ENCODE assay signal across 26 cellular contexts in the genomic region with DNA sequence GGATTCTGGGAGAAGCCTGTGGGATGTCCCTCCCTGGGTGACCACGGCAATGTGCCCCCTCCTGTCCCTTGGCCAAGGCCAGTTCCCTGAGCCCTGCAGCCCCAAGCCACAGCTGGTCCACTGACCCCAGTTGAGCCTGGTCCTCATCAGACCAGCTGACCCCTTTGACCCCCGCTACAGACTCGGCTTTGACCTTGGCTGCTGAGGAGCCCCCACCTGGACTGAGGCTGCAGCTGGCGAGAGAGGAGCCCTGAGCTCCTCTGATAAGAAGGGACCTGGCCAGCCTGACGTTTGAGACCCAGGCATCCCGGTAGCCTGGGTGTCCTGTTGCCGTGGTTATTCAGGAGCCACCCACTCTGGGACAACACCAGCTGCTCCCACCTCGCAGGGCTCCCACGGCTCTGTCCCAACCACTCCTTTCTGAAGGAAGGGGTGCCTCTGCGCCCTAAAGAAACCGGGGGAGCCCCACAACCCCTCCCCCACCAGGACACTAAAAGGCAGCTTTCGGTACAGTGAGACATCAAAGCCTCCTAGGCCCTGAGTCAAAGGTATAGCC. TPM values are rescaled to one million over a fixed set of nuclear protein-coding genes. Genes with fewer than 3 reads are reported as not detected.
DNase-seq lines count a peak whose midpoint lies in the region; ATAC-seq and TF ChIP-seq lines count a peak whose summit lies in the region.
"Had no signal": no experiment of that assay in that cellular context is flagged by ENCODE, and none has a peak within 500 bp of the region (broad histone marks: within the 10 kb centered on the region; RNA-seq: fewer than 3 reads in every experiment).

No MANE protein-coding gene starts in this region.

- H3K27me3 ChIP-seq in lung (ENCODE audit: control insufficient read depth, insufficient read depth) = peaks cover 7% of the 10 kb centered on the region

- intact Hi-C loops in activated CD8-positive, alpha-beta T cell treated with anti-CD3 and anti-CD28 coated beads for 36 hours (cut with micrococcal nuclease) = no loop called here

- H3K27ac Mint-ChIP-seq in activated CD8-positive, alpha-beta T cell treated with anti-CD3 and anti-CD28 coated beads, Interleukin-2, amount 10 ng/mL, durations not matched to agents 7 days and 5 days = no peak overlapping the region
- no peak overlapping the region for H3K27ac Mint-ChIP-seq in activated CD8-positive, alpha-beta T cell treated with anti-CD3 and anti-CD28 coated beads for 36 hours
- H3K27ac Mint-ChIP-seq in type B pancreatic cell = peak overlapping the region; percentile 31
- H3K27ac Mint-ChIP-seq: activated T-cell treated with anti-CD3 and anti-CD28 coated beads, Interleukin-2, amount 50 U/mL, for 24 hours; WTC11 had no signal

- H3K9me3 ChIP-seq in lung (ENCODE audit: control insufficient read depth in 2 of 2, insufficient read depth in 1 of 2, low read length in 1 of 2) = no peaks in the 10 kb centered on the region
- H3K9me3 ChIP-seq: A549, neutrophil, SK-N-SH, spleen had no signal

- H3K4me3 Mint-ChIP-seq in activated CD8-positive, alpha-beta T cell treated with anti-CD3 and anti-CD28 coated beads, Interleukin-2, amount 10 ng/mL, durations not matched to agents 7 days and 5 days = no peak overlapping the region
- H3K4me3 Mint-ChIP-seq in activated CD8-positive, alpha-beta T cell treated with anti-CD3 and anti-CD28 coated beads for 36 hours = no peak overlapping the region
- no peak overlapping the region for H3K4me3 Mint-ChIP-seq in type B pancreatic cell

- H3K4me1 Mint-ChIP-seq in activated CD8-positive, alpha-beta T cell treated with anti-CD3 and anti-CD28 coated beads, Interleukin-2, amount 10 ng/mL, durations not matched to agents 7 days and 5 days (ENCODE audit: low read depth) = peaks cover 36% of the 10 kb centered on the region
- peaks cover 30% of the 10 kb centered on the region for H3K4me1 Mint-ChIP-seq in activated CD8-positive, alpha-beta T cell treated with anti-CD3 and anti-CD28 coated beads for 36 hours (ENCODE audit: low read depth)
- H3K4me1 Mint-ChIP-seq in type B pancreatic cell (ENCODE audit: unreplicated experiment) = no peaks in the 10 kb centered on the region

- H3K9me3 Mint-ChIP-seq in activated CD8-positive, alpha-beta T cell treated with anti-CD3 and anti-CD28 coated beads, Interleukin-2, amount 10 ng/mL, durations not matched to agents 7 days and 5 days (ENCODE audit: insufficient read depth) = no peaks in the 10 kb centered on the region
- no peaks in the 10 kb centered on the region for H3K9me3 Mint-ChIP-seq in activated CD8-positive, alpha-beta T cell treated with anti-CD3 and anti-CD28 coated beads for 36 hours
- H3K9me3 Mint-ChIP-seq in type B pancreatic cell = no peaks in the 10 kb centered on the region
- H3K9me3 Mint-ChIP-seq: activated T-cell treated with anti-CD3 and anti-CD28 coated beads, Interleukin-2, amount 50 U/mL, for 24 hours; WTC11 had no signal

- H3K4me3 ChIP-seq in lung = no peak overlapping the region
- H3K4me3 ChIP-seq: A549, hepatocyte, spleen had no signal

- ATAC-seq in activated CD8-positive, alpha-beta T cell treated with anti-CD3 and anti-CD28 coated beads, Interleukin-2, amount 10 ng/mL, durations not matched to agents 7 days and 5 days = no peak
- no peak for ATAC-seq in activated CD8-positive, alpha-beta T cell treated with anti-CD3 and anti-CD28 coated beads for 36 hours
- no peak for ATAC-seq in lung (ENCODE audit: insufficient read depth, low FRiP score)
- no peak for ATAC-seq in HG03460 (IDR thresholded peaks at IDR 0.05; ENCODE audit: unreplicated experiment)
- no peak for ATAC-seq in GM18502 (IDR thresholded peaks at IDR 0.05; ENCODE audit: poor library complexity, unreplicated experiment)
- ATAC-seq: A549, esophagus mucosa, WTC11 had no signal

- no peaks in the 10 kb centered on the region for H3K36me3 ChIP-seq in lung (ENCODE audit: control insufficient read depth in 2 of 2, insufficient read depth in 2 of 2, low read length in 2 of 2)
- H3K36me3 ChIP-seq: neutrophil, spleen had no signal

- CTCF ChIA-PET in activated CD8-positive, alpha-beta T cell treated with anti-CD3 and anti-CD28 coated beads, Interleukin-2, amount 10 ng/mL, durations not matched to agents 7 days and 5 days (lab: Charles Lee) = interaction anchor here (1.1 kb wide), 1 partner anchor 37 kb away, joined by 3 read pairs; no protein-coding TSS in a partner anchor
- CTCF ChIA-PET in activated CD8-positive, alpha-beta T cell treated with anti-CD3 and anti-CD28 coated beads for 36 hours (lab: Charles Lee) = interaction anchor here (1.8 kb wide), 1 partner anchor 37 kb away, joined by 5 read pairs; no protein-coding TSS in a partner anchor
- CTCF ChIA-PET in RWPE1 (lab: Yijun Ruan, JAX) = interaction anchor here (0.6 to 1.1 kb wide), 4 partner anchors 38 to 219 kb away, joined by 3 to 10 read pairs (median 4); no protein-coding TSS in a partner anchor

- H3K27ac ChIP-seq in RWPE1 (peak overlapping the region; percentile 89), lung (ENCODE audit: low read depth in 1 of 2, low read length in 1 of 2) (no peak overlapping the region)
- H3K27ac ChIP-seq: A549, hepatocyte had no signal

- H3K27me3 Mint-ChIP-seq in activated CD8-positive, alpha-beta T cell treated with anti-CD3 and anti-CD28 coated beads, Interleukin-2, amount 10 ng/mL, durations not matched to agents 7 days and 5 days (ENCODE audit: low read depth) = peaks cover 18% of the 10 kb centered on the region
- peaks cover 13% of the 10 kb centered on the region for H3K27me3 Mint-ChIP-seq in activated CD8-positive, alpha-beta T cell treated with anti-CD3 and anti-CD28 coated beads for 36 hours
- peaks cover 46% of the 10 kb centered on the region for H3K27me3 Mint-ChIP-seq in type B pancreatic cell

- POLR2A ChIA-PET in activated CD8-positive, alpha-beta T cell treated with anti-CD3 and anti-CD28 coated beads, Interleukin-2, amount 10 ng/mL, durations not matched to agents 7 days and 5 days (lab: Charles Lee) = no interaction called here
- POLR2A ChIA-PET in activated CD8-positive, alpha-beta T cell treated with anti-CD3 and anti-CD28 coated beads for 36 hours (lab: Charles Lee) = no interaction called here
- POLR2A ChIA-PET in RWPE1 (lab: Yijun Ruan, JAX; ENCODE audit: low non-redundant PET) = no interaction called here

- TF ChIP-seq CTCF in activated CD8-positive, alpha-beta T cell treated with anti-CD3 and anti-CD28 coated beads for 36 hours (IDR thresholded peaks at IDR 0.05) = no peak
- TF ChIP-seq CTCF in RWPE1 (conservative IDR thresholded peaks at IDR 0.05; ENCODE audit: low read depth) (no peak), lung (IDR thresholded peaks at IDR 0.05; ENCODE audit: control extremely low read depth, extremely low read depth) (no peak), type B pancreatic cell (conservative IDR thresholded peaks at IDR 0.05) (no peak)

- H3K4me1 ChIP-seq in lung (ENCODE audit: control insufficient read depth in 2 of 2, insufficient read depth in 2 of 2, low read length in 2 of 2) = peaks cover 0 to 19% of the 10 kb centered on the region in 2 donors

- DNase-seq in activated CD8-positive, alpha-beta T cell treated with anti-CD3 and anti-CD28 coated beads, Interleukin-2, amount 10 ng/mL, durations not matched to agents 7 days and 5 days = peak; percentile 18
- DNase-seq in activated CD8-positive, alpha-beta T cell treated with anti-CD3 and anti-CD28 coated beads for 36 hours = no peak
- DNase-seq in RWPE1 (ENCODE audit: low spot score) = no peak
- DNase-seq in lung (ENCODE audit: low spot score) = peak; percentile 28
- peak; percentile 67 for DNase-seq in type B pancreatic cell (ENCODE audit: extremely low spot score, unreplicated experiment)
- no peak for DNase-seq in NCI-H1694 treated with DMSO at 0.1 percent for 48 hours (lab: John Stamatoyannopoulos, UW)
- DNase-seq: activated CD4-positive, alpha-beta T cell treated with anti-CD3 and anti-CD28 coated beads, Interleukin-2, amount 50 U/mL, for 48 hours; activated naive CD4-positive, alpha-beta T cell; activated T-cell treated with anti-CD3 and anti-CD28 coated beads, Interleukin-2, amount 50 U/mL, for 24 hours; central memory CD4-positive, alpha-beta T cell; effector CD8-positive, alpha-beta T cell; foreskin melanocyte; KBM-7; NCI-H1694; retina; SK-N-SH; spleen; stimulated activated CD4-positive, alpha-beta T cell treated with anti-CD3 and anti-CD28 coated beads, Interleukin-4, amount 100 ng/mL, for 1 hour; stimulated activated naive CD4-positive, alpha-beta T cell treated with Interleukin-2 at 50 U/mL for 16 hours had no signal

- no peaks in the 10 kb centered on the region for H3K36me3 Mint-ChIP-seq in activated CD8-positive, alpha-beta T cell treated with anti-CD3 and anti-CD28 coated beads, Interleukin-2, amount 10 ng/mL, durations not matched to agents 7 days and 5 days (ENCODE audit: low read depth)
- no peaks in the 10 kb centered on the region for H3K36me3 Mint-ChIP-seq in activated CD8-positive, alpha-beta T cell treated with anti-CD3 and anti-CD28 coated beads for 36 hours (ENCODE audit: low read depth)
- no peaks in the 10 kb centered on the region for H3K36me3 Mint-ChIP-seq in type B pancreatic cell
- H3K36me3 Mint-ChIP-seq: WTC11 had no signal

- 86 to 91% methylated on average over 12 of the region's 12 CpGs for WGBS in lung, 2 donors

RNA-seq across cellular contexts. Expression of a gene that starts 3.0 kb away (rescaled TPM):
- total RNA-seq in activated CD8-positive, alpha-beta T cell treated with anti-CD3 and anti-CD28 coated beads, Interleukin-2, amount 10 ng/mL, durations not matched to agents 7 days and 5 days = under 1 TPM; 0.13 to 0.53 TPM
- 1 to 10 TPM; 2.7 to 3.4 TPM for total RNA-seq in activated CD8-positive, alpha-beta T cell treated with anti-CD3 and anti-CD28 coated beads for 36 hours
- total RNA-seq in lung = 1 to 10 TPM in 1 of 2 donors, not detected in 1; 2.4 TPM
- polyA plus RNA-seq in lung = 1 to 10 TPM in 1 of 2 donors, under 1 TPM in 1; 0.94 to 2.2 TPM
- total RNA-seq in type B pancreatic cell (ENCODE audit: low replicate concordance) = 5.6 and 13.6 TPM in 2 replicates
- polyA plus RNA-seq: A549, SK-N-SH had no signal

RNA-seq across cellular contexts. Expression of a gene that starts 34.3 kb away (rescaled TPM):
- total RNA-seq in activated CD8-positive, alpha-beta T cell treated with anti-CD3 and anti-CD28 coated beads, Interleukin-2, amount 10 ng/mL, durations not matched to agents 7 days and 5 days = 10 to 100 TPM; 37.1 to 43.2 TPM
- total RNA-seq in activated CD8-positive, alpha-beta T cell treated with anti-CD3 and anti-CD28 coated beads for 36 hours = 1 to 10 TPM; 2.1 to 2.2 TPM
- total RNA-seq in lung = 1 to 10 TPM; 3.4 to 5.2 TPM
- 1 to 10 TPM; 4.3 to 6.0 TPM for polyA plus RNA-seq in lung
- 0.51 and 1.2 TPM in 2 replicates for total RNA-seq in type B pancreatic cell (ENCODE audit: low replicate concordance)
- polyA plus RNA-seq: A549 had no signal

RNA-seq across cellular contexts. Expression of a gene that starts 34.4 kb away (rescaled TPM):
- 10 to 100 TPM; 39.7 to 47.0 TPM for total RNA-seq in activated CD8-positive, alpha-beta T cell treated with anti-CD3 and anti-CD28 coated beads, Interleukin-2, amount 10 ng/mL, durations not matched to agents 7 days and 5 days
- total RNA-seq in activated CD8-positive, alpha-beta T cell treated with anti-CD3 and anti-CD28 coated beads for 36 hours = 1 to 10 TPM; 3.1 to 4.9 TPM
- 1 to 10 TPM; 7.4 to 7.6 TPM for total RNA-seq in lung
- polyA plus RNA-seq in lung = 1 to 10 TPM; 6.1 to 6.8 TPM
- 2.6 and 7.2 TPM in 2 replicates for total RNA-seq in type B pancreatic cell (ENCODE audit: low replicate concordance)
- total RNA-seq: esophagus mucosa, WTC11 had no signal
- polyA plus RNA-seq: A549 had no signal

Comparison
In these comparisons a context has a peak if more than half of its experiments do, and no peak if none do; other contexts are left out.
1. DNase-seq: peak in activated CD8-positive, alpha-beta T cell treated with anti-CD3 and anti-CD28 coated beads, Interleukin-2, amount 10 ng/mL, durations not matched to agents 7 days and 5 days (single experiment), lung (single experiment) and type B pancreatic cell (single experiment); none in activated CD8-positive, alpha-beta T cell treated with anti-CD3 and anti-CD28 coated beads for 36 hours (single experiment), RWPE1 (single experiment) and NCI-H1694 treated with DMSO at 0.1 percent for 48 hours (single experiment).
2. RNA of a gene that starts 34.3 kb away (total RNA-seq): 37.1 to 43.2 TPM in activated CD8-positive, alpha-beta T cell treated with anti-CD3 and anti-CD28 coated beads, Interleukin-2, amount 10 ng/mL, durations not matched to agents 7 days and 5 days; 3.4 to 5.2 TPM in lung, 2.1 to 2.2 TPM in activated CD8-positive, alpha-beta T cell treated with anti-CD3 and anti-CD28 coated beads for 36 hours and 0.51 to 1.2 TPM in type B pancreatic cell; every median in the first group is over 4 times any median in the second.